8 cellular contexts compared by ENCODE assay signal in genomic region chr11:75490221-75491181, GRCh38. TPM values are rescaled to one million over a fixed set of nuclear protein-coding genes. Genes with fewer than 3 reads are reported as not detected.
DNase-seq lines count a peak whose midpoint lies in the region; ATAC-seq and TF ChIP-seq lines count a peak whose summit lies in the region.

No MANE protein-coding gene starts in this region.

- no peak for ATAC-seq in activated naive CD8-positive, alpha-beta T cell treated with anti-CD3 and anti-CD28 coated beads, Interleukin-2, amount 50 U/mL, for 24 hours
- ATAC-seq in T-helper 17 cell (no peak), HG03135 (IDR thresholded peaks at IDR 0.05; ENCODE audit: unreplicated experiment) (no peak), GM21360 (IDR thresholded peaks at IDR 0.05; ENCODE audit: unreplicated experiment) (no peak), lower lobe of right lung (no peak)

- intact Hi-C loops in lower lobe of right lung (cut with DNase I), result no loop called here

- DNase-seq in activated naive CD8-positive, alpha-beta T cell treated with anti-CD3 and anti-CD28 coated beads, Interleukin-2, amount 50 U/mL, for 24 hours, result no peak
- DNase-seq in T-helper 17 cell (no peak), iPS DF 6.9 (ENCODE audit: low read depth, low spot score) (peak; percentile 50), lower lobe of right lung (no peak)
- DNase-seq in activated CD4-positive, CD25-positive, alpha-beta regulatory T cell treated with anti-CD3 and anti-CD28 coated beads, Interleukin-2, amount 50 U/mL, for 72 hours, result no peak

- H3K27me3 Mint-ChIP-seq in activated naive CD8-positive, alpha-beta T cell, result no peaks in the 10 kb centered on the region
- H3K27me3 Mint-ChIP-seq in activated naive CD8-positive, alpha-beta T cell treated with anti-CD3 and anti-CD28 coated beads, Interleukin-2, amount 50 U/mL, for 24 hours, result no peaks in the 10 kb centered on the region
- H3K27me3 Mint-ChIP-seq in T-helper 17 cell, result no peaks in the 10 kb centered on the region

- H3K27ac Mint-ChIP-seq in activated naive CD8-positive, alpha-beta T cell, result peak overlapping the region; percentile 34
- H3K27ac Mint-ChIP-seq in activated naive CD8-positive, alpha-beta T cell treated with anti-CD3 and anti-CD28 coated beads, Interleukin-2, amount 50 U/mL, for 24 hours, result no peak overlapping the region
- H3K27ac Mint-ChIP-seq in T-helper 17 cell, result peak overlapping the region; percentile 67

- H3K27ac ChIP-seq in iPS DF 6.9 (ENCODE audit: low read length) (no peak overlapping the region), lower lobe of right lung (no peak overlapping the region)

- H3K9me3 Mint-ChIP-seq in activated naive CD8-positive, alpha-beta T cell (ENCODE audit: low read depth), result no peaks in the 10 kb centered on the region
- no peaks in the 10 kb centered on the region for H3K9me3 Mint-ChIP-seq in activated naive CD8-positive, alpha-beta T cell treated with anti-CD3 and anti-CD28 coated beads, Interleukin-2, amount 50 U/mL, for 24 hours

- H3K4me3 Mint-ChIP-seq in activated naive CD8-positive, alpha-beta T cell, result no peak overlapping the region
- H3K4me3 Mint-ChIP-seq in activated naive CD8-positive, alpha-beta T cell treated with anti-CD3 and anti-CD28 coated beads, Interleukin-2, amount 50 U/mL, for 24 hours, result no peak overlapping the region
- H3K4me3 Mint-ChIP-seq in T-helper 17 cell, result no peak overlapping the region

- WGBS in iPS DF 6.9 (ENCODE audit: insufficient coverage, insufficient read length), result no CpG with 5 or more reads among the region's 13 CpGs

- no peak for TF ChIP-seq CTCF in lower lobe of right lung (IDR thresholded peaks at IDR 0.05)

- H3K36me3 Mint-ChIP-seq in activated naive CD8-positive, alpha-beta T cell, result no peaks in the 10 kb centered on the region
- H3K36me3 Mint-ChIP-seq in activated naive CD8-positive, alpha-beta T cell treated with anti-CD3 and anti-CD28 coated beads, Interleukin-2, amount 50 U/mL, for 24 hours (ENCODE audit: low read depth), result no peaks in the 10 kb centered on the region
- H3K36me3 Mint-ChIP-seq in T-helper 17 cell (ENCODE audit: low read depth), result peaks cover 6% of the 10 kb centered on the region

- H3K9me3 ChIP-seq in T-helper 17 cell (ENCODE audit: control insufficient read depth, low read length, poor library complexity, severe bottlenecking), result no peaks in the 10 kb centered on the region
- H3K9me3 ChIP-seq in iPS DF 6.9 (ENCODE audit: control insufficient read depth, insufficient read depth, low read length), result no peaks in the 10 kb centered on the region
- H3K9me3 ChIP-seq in lower lobe of right lung, result no peaks in the 10 kb centered on the region

- peaks cover 11% of the 10 kb centered on the region for H3K4me1 ChIP-seq in iPS DF 6.9 (ENCODE audit: control insufficient read depth, insufficient read depth, low read length)
- H3K4me1 ChIP-seq in lower lobe of right lung, result peaks cover 6% of the 10 kb centered on the region

- H3K27me3 ChIP-seq in iPS DF 6.9 (ENCODE audit: control insufficient read depth, insufficient read depth, low read length), result no peaks in the 10 kb centered on the region
- H3K27me3 ChIP-seq in lower lobe of right lung (ENCODE audit: low read depth), result no peaks in the 10 kb centered on the region

- H3K4me3 ChIP-seq in iPS DF 6.9 (ENCODE audit: low read length), result no peak overlapping the region
- H3K4me3 ChIP-seq in lower lobe of right lung, result no peak overlapping the region

- H3K36me3 ChIP-seq in iPS DF 6.9 (ENCODE audit: control insufficient read depth, insufficient read depth, low read length) (no peaks in the 10 kb centered on the region), lower lobe of right lung (no peaks in the 10 kb centered on the region)

- H3K4me1 Mint-ChIP-seq in activated naive CD8-positive, alpha-beta T cell (ENCODE audit: low read depth), result peaks cover 19% of the 10 kb centered on the region
- peaks cover 15% of the 10 kb centered on the region for H3K4me1 Mint-ChIP-seq in activated naive CD8-positive, alpha-beta T cell treated with anti-CD3 and anti-CD28 coated beads, Interleukin-2, amount 50 U/mL, for 24 hours
- H3K4me1 Mint-ChIP-seq in T-helper 17 cell, result peaks cover 15% of the 10 kb centered on the region

RNA-seq across cellular contexts. Expression of gene GDPD5, which starts 35.2 kb away (rescaled TPM):
- total RNA-seq in T-helper 17 cell (100 to 1,000 TPM in 1 of 2 donors, 10 to 100 TPM in 1; 77.3 to 108 TPM), lower lobe of right lung (15.8 TPM)

RNA-seq across cellular contexts. Expression of gene KLHL35, which starts 57.5 kb away (rescaled TPM):
- total RNA-seq in T-helper 17 cell (1 to 10 TPM; 1.3 to 3.1 TPM), lower lobe of right lung (2.6 TPM)
